Comparison of ENCODE assay signal across 8 cellular contexts in genomic region chr16:57061084-57061905, GRCh38. TPM values are rescaled to one million over a fixed set of nuclear protein-coding genes. Genes with fewer than 3 reads are reported as not detected.
DNase-seq lines count a peak whose midpoint lies in the region; ATAC-seq, FAIRE-seq and TF ChIP-seq lines count a peak whose summit lies in the region.

No MANE protein-coding gene starts in this region.

- peak overlapping the region; percentile 24 for H2AFZ ChIP-seq in keratinocyte (ENCODE audit: control insufficient read depth, low read length)

- no peaks in the 10 kb centered on the region for H3K9me3 ChIP-seq in keratinocyte (ENCODE audit: control insufficient read depth, low read depth, low read length)
- no peaks in the 10 kb centered on the region for H3K9me3 ChIP-seq in testis

- H3K27me3 Mint-ChIP-seq in activated CD8-positive, alpha-beta memory T cell treated with anti-CD3 and anti-CD28 coated beads, Interleukin-2, amount 10 ng/mL, durations not matched to agents 7 days and 5 days, result no peaks in the 10 kb centered on the region
- H3K27me3 Mint-ChIP-seq in activated naive CD8-positive, alpha-beta T cell, result no peaks in the 10 kb centered on the region

- H3K27ac Mint-ChIP-seq in activated CD8-positive, alpha-beta memory T cell treated with anti-CD3 and anti-CD28 coated beads, Interleukin-2, amount 10 ng/mL, durations not matched to agents 7 days and 5 days, result peak overlapping the region; percentile 27
- peak overlapping the region; percentile 85 for H3K27ac Mint-ChIP-seq in activated naive CD8-positive, alpha-beta T cell

- peak overlapping the region in 1 of 3 experiments; percentile 2 for H3K4me3 ChIP-seq in keratinocyte (ENCODE audit: control insufficient read depth in 2 of 3, extremely low read depth in 1 of 3, insufficient read depth in 2 of 3, low read depth in 1 of 3, low read length in 3 of 3)
- no peak overlapping the region for H3K4me3 ChIP-seq in testis

- H3K4me1 Mint-ChIP-seq in activated CD8-positive, alpha-beta memory T cell treated with anti-CD3 and anti-CD28 coated beads, Interleukin-2, amount 10 ng/mL, durations not matched to agents 7 days and 5 days, result no peaks in the 10 kb centered on the region
- H3K4me1 Mint-ChIP-seq in activated naive CD8-positive, alpha-beta T cell (ENCODE audit: low read depth), result peaks cover 34% of the 10 kb centered on the region

- no peak for TF ChIP-seq CTCF in keratinocyte (optimal IDR thresholded peaks at IDR 0.05 in 1 of 3, IDR thresholded peaks at IDR 0.05 in 1 of 3, conservative IDR thresholded peaks at IDR 0.05 in 1 of 3; ENCODE audit: extremely low read depth in 1 of 3, insufficient read depth in 2 of 3, low read length in 3 of 3)
- TF ChIP-seq CTCF in testis (IDR thresholded peaks at IDR 0.05), result no peak

- dilution Hi-C loops in keratinocyte (cut with MboI; ENCODE audit: extremely low pct_ligation_motif_present, low sequenced_read_pairs), result no loop called here

- no peak for TF ChIP-seq POLR2A in testis (IDR thresholded peaks at IDR 0.05)

- no peaks in the 10 kb centered on the region for H3K9me1 ChIP-seq in keratinocyte (ENCODE audit: control insufficient read depth, extremely low read depth, insufficient read depth, low read length)

- intact Hi-C loops in testis (cut with DNase I; ENCODE audit: low total_unique reads), result no loop called here

- ATAC-seq in activated CD8-positive, alpha-beta memory T cell treated with anti-CD3 and anti-CD28 coated beads, Interleukin-2, amount 10 ng/mL, durations not matched to agents 7 days and 5 days, result no peak
- no peak for ATAC-seq in HG02884 (IDR thresholded peaks at IDR 0.05; ENCODE audit: unreplicated experiment)

- no peak for DNase-seq in activated CD8-positive, alpha-beta memory T cell treated with anti-CD3 and anti-CD28 coated beads, Interleukin-2, amount 10 ng/mL, durations not matched to agents 7 days and 5 days
- no peak for DNase-seq in activated CD8-positive, alpha-beta memory T cell treated with anti-CD3 and anti-CD28 coated beads for 24 hours
- DNase-seq in keratinocyte (ENCODE audit: low read depth, low spot score) (peak; percentile 23), testis (peak; percentile 82), NCI-H748 (lab: John Stamatoyannopoulos, UW; ENCODE audit: unreplicated experiment) (no peak), iPS-NIHi11 (ENCODE audit: low spot score) (no peak)

- H4K20me1 ChIP-seq in keratinocyte (ENCODE audit: control insufficient read depth, extremely low read depth, insufficient read depth, low read length), result no peaks in the 10 kb centered on the region

- H3K4me1 ChIP-seq in keratinocyte (ENCODE audit: control insufficient read depth, extremely low read depth, insufficient read depth, low read length), result peaks cover 13% of the 10 kb centered on the region
- H3K4me1 ChIP-seq in testis, result peaks cover 11% of the 10 kb centered on the region

- peak; percentile 36 for FAIRE-seq in keratinocyte (lab: Jason Lieb, UNC)

- no peaks in the 10 kb centered on the region for H3K27me3 ChIP-seq in keratinocyte (ENCODE audit: control insufficient read depth, extremely low read depth, insufficient read depth, low read length)
- no peaks in the 10 kb centered on the region for H3K27me3 ChIP-seq in testis

- H3K79me2 ChIP-seq in keratinocyte (ENCODE audit: control insufficient read depth, insufficient read depth, low read length), result no peaks in the 10 kb centered on the region

- peaks cover 31% of the 10 kb centered on the region for H3K36me3 Mint-ChIP-seq in activated CD8-positive, alpha-beta memory T cell treated with anti-CD3 and anti-CD28 coated beads, Interleukin-2, amount 10 ng/mL, durations not matched to agents 7 days and 5 days
- H3K36me3 Mint-ChIP-seq in activated naive CD8-positive, alpha-beta T cell, result peaks cover 3% of the 10 kb centered on the region

- CTCF ChIA-PET in activated CD8-positive, alpha-beta memory T cell treated with anti-CD3 and anti-CD28 coated beads, Interleukin-2, amount 10 ng/mL, durations not matched to agents 7 days and 5 days (lab: Charles Lee), result interaction anchor here (0.9 to 1.8 kb wide), 2 partner anchors 96 to 97 kb away, joined by 3 to 4 read pairs; no protein-coding TSS in a partner anchor

- 38 to 56% methylated on average over 5 to 11 of the region's 11 CpGs for WGBS in testis, 2 donors

- H3K36me3 ChIP-seq in keratinocyte (ENCODE audit: control insufficient read depth in 2 of 2, extremely low read depth in 1 of 2, insufficient read depth in 2 of 2, low read length in 2 of 2) (no peaks in the 10 kb centered on the region), testis (ENCODE audit: low read depth, missing control alignments) (no peaks in the 10 kb centered on the region)

- peak overlapping the region; percentile 35 for H3K4me2 ChIP-seq in keratinocyte (ENCODE audit: control insufficient read depth, extremely low read depth, insufficient read depth, low read depth, low read length)

- H3K9ac ChIP-seq in keratinocyte (ENCODE audit: control insufficient read depth, extremely low read depth, insufficient read depth, low read length), result no peak overlapping the region

- H3K4me3 Mint-ChIP-seq in activated CD8-positive, alpha-beta memory T cell treated with anti-CD3 and anti-CD28 coated beads, Interleukin-2, amount 10 ng/mL, durations not matched to agents 7 days and 5 days, result no peak overlapping the region
- no peak overlapping the region for H3K4me3 Mint-ChIP-seq in activated naive CD8-positive, alpha-beta T cell

- H3K9me3 Mint-ChIP-seq in activated CD8-positive, alpha-beta memory T cell treated with anti-CD3 and anti-CD28 coated beads, Interleukin-2, amount 10 ng/mL, durations not matched to agents 7 days and 5 days (ENCODE audit: low read depth), result no peaks in the 10 kb centered on the region
- H3K9me3 Mint-ChIP-seq in activated naive CD8-positive, alpha-beta T cell (ENCODE audit: low read depth), result no peaks in the 10 kb centered on the region

- H3K27ac ChIP-seq in keratinocyte (ENCODE audit: control insufficient read depth, insufficient read depth, low read length), result peak overlapping the region; percentile 17
- peak overlapping the region; percentile 70 to 76 for H3K27ac ChIP-seq in testis

RNA-seq across cellular contexts. Expression of gene CPNE2, which starts 31.1 kb away (rescaled TPM):
- 1 to 10 TPM; 3.2 to 9.6 TPM for total RNA-seq in activated CD8-positive, alpha-beta memory T cell treated with anti-CD3 and anti-CD28 coated beads, Interleukin-2, amount 10 ng/mL, durations not matched to agents 7 days and 5 days
- polyA plus RNA-seq in keratinocyte (26.5 to 33.3 TPM (median 29.2 TPM) in 3 replicates), testis (ENCODE audit: insufficient read depth, low read depth, low replicate concordance) (51.8 TPM)
- 0.76 TPM for polyA plus RNA-seq in keratinocyte (2011; ENCODE audit: low read depth)
- 19.1 and 26.7 TPM in 2 replicates for polyA plus RNA-seq in keratinocyte (2011; cell fraction: cytosol; rRNA removed)
- 14.4 and 17.1 TPM in 2 replicates for polyA plus RNA-seq in keratinocyte (2011; cell fraction: nucleus; rRNA removed)
- 4.7 and 28.2 TPM in 2 replicates for polyA plus RNA-seq in keratinocyte (2012; ENCODE audit: low replicate concordance)
- polyA minus RNA-seq in keratinocyte, result 26.5 to 50.3 TPM (median 34.2 TPM) in 3 replicates
- polyA minus RNA-seq in keratinocyte (2011; cell fraction: cytosol; rRNA and poly(A)+ RNA removed), result 18.8 TPM
- polyA minus RNA-seq in keratinocyte (2011; cell fraction: nucleus; rRNA and poly(A)+ RNA removed), result 7.6 and 9.8 TPM in 2 replicates
- total RNA-seq in testis, result 10 to 100 TPM; 18.3 to 25.2 TPM

Comparison
In these comparisons a context has a peak if more than half of its experiments do, and no peak if none do; other contexts are left out.
1. DNase-seq: peak in keratinocyte (single experiment) and testis (single experiment); none in activated CD8-positive, alpha-beta memory T cell treated with anti-CD3 and anti-CD28 coated beads, Interleukin-2, amount 10 ng/mL, durations not matched to agents 7 days and 5 days (single experiment), activated CD8-positive, alpha-beta memory T cell treated with anti-CD3 and anti-CD28 coated beads for 24 hours (single experiment), NCI-H748 (single experiment) and iPS-NIHi11 (single experiment).